In the genomic region with DNA sequence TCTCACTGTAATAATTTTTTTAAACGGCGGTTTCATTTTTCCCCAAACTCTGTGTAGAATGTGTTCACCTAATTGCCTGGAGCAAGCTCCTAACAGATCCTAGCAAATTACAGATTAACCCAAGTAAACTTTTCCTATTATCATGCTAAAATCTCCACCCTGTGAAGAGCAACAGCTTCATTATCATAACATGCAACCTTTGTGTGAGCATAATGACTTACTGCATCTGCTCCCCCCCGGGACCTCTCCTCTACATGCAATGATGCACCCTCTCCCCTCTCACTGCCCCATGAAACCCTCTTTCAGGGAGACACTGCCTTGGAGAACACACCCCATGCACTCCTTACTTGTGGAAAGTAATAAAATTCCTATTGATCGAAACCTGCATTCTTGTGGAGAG, we compare ENCODE assay signal across 32 cellular contexts.
"Had no signal": no experiment of that assay in that cellular context is flagged by ENCODE, and none has a peak within 500 bp of the region (broad histone marks: within the 10 kb centered on the region; RNA-seq: fewer than 3 reads in every experiment).

No MANE protein-coding gene starts in this region.

- H3K4me3 Mint-ChIP-seq: activated B cell treated with CpG ODN at 0.5 μM for 24 hours; activated CD8-positive, alpha-beta T cell treated with anti-CD3 and anti-CD28 coated beads for 36 hours; activated T-cell treated with anti-CD3 and anti-CD28 coated beads, Interleukin-2, amount 50 U/mL, for 4 hours; activated T-helper 17 cell treated with anti-CD3 and anti-CD28 coated beads, Interleukin-2, amount 50 U/mL, for 72 hours; immature natural killer cell; naive thymus-derived CD8-positive, alpha-beta T cell; neural crest cell; stimulated activated naive B cell treated with anti-CD40 and anti-IgM and Interleukin-4, amounts not matched to agents 10 μg/mL and 1 μg/mL and 100 μg/mL, for 72 hours; T-helper 1 cell treated with Interleukin-12 subunit alpha and Interleukin-12 subunit beta and Interleukin-4 antibody, amounts not matched to agents 30 μg/mL and 1 μg/mL, for 36 hours had no signal

- ATAC-seq: activated CD8-positive, alpha-beta T cell treated with anti-CD3 and anti-CD28 coated beads for 36 hours; activated T-cell treated with anti-CD3 and anti-CD28 coated beads, Interleukin-2, amount 50 U/mL, for 4 hours; activated T-helper 17 cell treated with anti-CD3 and anti-CD28 coated beads, Interleukin-2, amount 50 U/mL, for 72 hours; gastroesophageal sphincter; left colon; naive thymus-derived CD8-positive, alpha-beta T cell; right cardiac atrium; stimulated activated naive B cell treated with anti-CD40 and anti-IgM and Interleukin-4, amounts not matched to agents 10 μg/mL and 1 μg/mL and 100 μg/mL, for 72 hours had no signal

- H3K36me3 Mint-ChIP-seq: immature natural killer cell; naive thymus-derived CD8-positive, alpha-beta T cell; stimulated activated naive B cell treated with anti-CD40 and anti-IgM and Interleukin-4, amounts not matched to agents 10 μg/mL and 1 μg/mL and 100 μg/mL, for 72 hours had no signal

- H3K36me3 ChIP-seq: brain microvascular endothelial cell, gastroesophageal sphincter, stomach, thyroid gland, upper lobe of left lung, vagina had no signal

- H3K27me3 ChIP-seq: brain microvascular endothelial cell, dorsolateral prefrontal cortex, gastroesophageal sphincter, stomach, thyroid gland, upper lobe of left lung, vagina had no signal

- H3K27ac ChIP-seq: brain microvascular endothelial cell, coronary artery, dorsolateral prefrontal cortex, gastroesophageal sphincter, stomach, thyroid gland, upper lobe of left lung, vagina had no signal

- H3K9me3 ChIP-seq: gastroesophageal sphincter, stomach, thyroid gland, upper lobe of left lung, vagina had no signal

- DNase-seq: activated B cell treated with CpG ODN at 0.5 μM for 24 hours; activated CD4-positive, alpha-beta T cell treated with anti-CD3 and anti-CD28 coated beads, Interleukin-2, amount 50 U/mL, for 1 hour; activated CD8-positive, alpha-beta T cell treated with anti-CD3 and anti-CD28 coated beads for 36 hours; activated gamma-delta T cell treated with Interleukin-2 at 50 U/mL for 16 hours; activated naive CD4-positive, alpha-beta T cell treated with anti-CD3 and anti-CD28 coated beads, Interleukin-2, amount 50 U/mL, for 16 hours; activated T-cell treated with anti-CD3 and anti-CD28 coated beads, Interleukin-2, amount 50 U/mL, for 4 hours; amniotic stem cell; brain microvascular endothelial cell; dorsolateral prefrontal cortex; effector memory CD4-positive, alpha-beta T cell; erythroblast; head of caudate nucleus; hippocampal formation; immature natural killer cell; kidney; left colon; midbrain; naive thymus-derived CD8-positive, alpha-beta T cell; right cardiac atrium; stimulated activated CD4-positive, alpha-beta T cell treated with anti-CD3 and anti-CD28 coated beads, Interleukin-15, amount 100 ng/mL, for 24 hours; stimulated activated CD4-positive, alpha-beta T cell treated with anti-CD3 and anti-CD28 coated beads, Interleukin-2, amount 100 ng/mL, for 24 hours; stimulated activated naive B cell treated with anti-CD40 and anti-IgM and Interleukin-4, amounts not matched to agents 10 μg/mL and 1 μg/mL and 100 μg/mL, for 72 hours; stomach; T-helper 9 cell; thyroid gland had no signal

- H3K27me3 Mint-ChIP-seq: activated B cell treated with CpG ODN at 0.5 μM for 24 hours; activated CD8-positive, alpha-beta T cell treated with anti-CD3 and anti-CD28 coated beads for 36 hours; activated T-helper 17 cell treated with anti-CD3 and anti-CD28 coated beads, Interleukin-2, amount 50 U/mL, for 72 hours; naive thymus-derived CD8-positive, alpha-beta T cell; stimulated activated naive B cell treated with anti-CD40 and anti-IgM and Interleukin-4, amounts not matched to agents 10 μg/mL and 1 μg/mL and 100 μg/mL, for 72 hours had no signal

- H3K4me3 ChIP-seq: coronary artery, dorsolateral prefrontal cortex, gastroesophageal sphincter, stomach, thyroid gland, upper lobe of left lung, vagina had no signal

- H3K4me1 Mint-ChIP-seq: activated B cell treated with CpG ODN at 0.5 μM for 24 hours; activated T-helper 17 cell treated with anti-CD3 and anti-CD28 coated beads, Interleukin-2, amount 50 U/mL, for 72 hours; immature natural killer cell; naive thymus-derived CD8-positive, alpha-beta T cell; stimulated activated naive B cell treated with anti-CD40 and anti-IgM and Interleukin-4, amounts not matched to agents 10 μg/mL and 1 μg/mL and 100 μg/mL, for 72 hours had no signal

- H3K27ac Mint-ChIP-seq: activated B cell treated with CpG ODN at 0.5 μM for 24 hours; activated CD8-positive, alpha-beta T cell treated with anti-CD3 and anti-CD28 coated beads for 36 hours; activated T-helper 17 cell treated with anti-CD3 and anti-CD28 coated beads, Interleukin-2, amount 50 U/mL, for 72 hours; immature natural killer cell; naive thymus-derived CD8-positive, alpha-beta T cell; stimulated activated naive B cell treated with anti-CD40 and anti-IgM and Interleukin-4, amounts not matched to agents 10 μg/mL and 1 μg/mL and 100 μg/mL, for 72 hours; T-helper 1 cell treated with Interleukin-12 subunit alpha and Interleukin-12 subunit beta and Interleukin-4 antibody, amounts not matched to agents 30 μg/mL and 1 μg/mL, for 36 hours had no signal

- H3K4me1 ChIP-seq: gastroesophageal sphincter, stomach, thyroid gland, upper lobe of left lung, vagina had no signal
